8 cellular contexts compared by ENCODE assay signal in genomic region chr16:28821874-28822519, GRCh38. TPM values are rescaled to one million over a fixed set of nuclear protein-coding genes. Genes with fewer than 3 reads are reported as not detected.
DNase-seq lines count a peak whose midpoint lies in the region; ATAC-seq and TF ChIP-seq lines count a peak whose summit lies in the region.

No MANE protein-coding gene starts in this region.

- peaks cover 18% of the 10 kb centered on the region for H3K36me3 Mint-ChIP-seq in T-cell

- CTCF ChIA-PET in T-cell (lab: Charles Lee): interaction anchor here in 1 of 2 donors (0.6 to 1.0 kb wide), 6 partner anchors 24 to 1042 kb away, joined by 3 to 7 read pairs (median 4); partner anchors contain the start of genes CLN3, SH2B1 and TUFM

- no peak for ATAC-seq in T-cell (replicated peaks in 1 of 4)
- ATAC-seq in foreskin keratinocyte: no peak
- ATAC-seq in GM18498 (IDR thresholded peaks at IDR 0.05; ENCODE audit: unreplicated experiment): no peak

- H3K27me3 Mint-ChIP-seq in T-cell: no peaks in the 10 kb centered on the region

- H3K4me1 Mint-ChIP-seq in T-cell: peaks cover 36 to 44% (median 37%) of the 10 kb centered on the region in 3 donors

- H3K9me3 ChIP-seq in skeletal muscle tissue (ENCODE audit: control insufficient read depth in 3 of 3, low read length in 3 of 3): no peaks in the 10 kb centered on the region

- peaks cover 11 to 16% (median 12%) of the 10 kb centered on the region in 3 donors for H3K36me3 ChIP-seq in skeletal muscle tissue (ENCODE audit: control insufficient read depth in 3 of 3, insufficient read depth in 3 of 3, low read length in 3 of 3)

- peak overlapping the region; percentile 69 to 96 (median 81) for H3K4me3 Mint-ChIP-seq in T-cell

- peak overlapping the region; percentile 84 to 86 for H3K27ac Mint-ChIP-seq in T-cell

- POLR2A ChIA-PET in T-cell (lab: Charles Lee): interaction anchor here (0.5 to 0.7 kb wide), 2 partner anchors 25 to 43 kb away, joined by 3 read pairs; no protein-coding TSS in a partner anchor

- H3K4me1 ChIP-seq in foreskin keratinocyte (no peaks in the 10 kb centered on the region), skeletal muscle tissue (ENCODE audit: control insufficient read depth in 3 of 3, insufficient read depth in 3 of 3, low read length in 3 of 3) (peaks cover 23 to 36% (median 25%) of the 10 kb centered on the region in 3 donors)

- H3K27ac ChIP-seq in foreskin keratinocyte: peak overlapping the region; percentile 89
- peak overlapping the region; percentile 99 for H3K27ac ChIP-seq in skeletal muscle tissue (ENCODE audit: low read depth, low read length)

- no peak for TF ChIP-seq CTCF in foreskin keratinocyte (conservative IDR thresholded peaks at IDR 0.05)

- no peaks in the 10 kb centered on the region for H3K27me3 ChIP-seq in foreskin keratinocyte
- no peaks in the 10 kb centered on the region for H3K27me3 ChIP-seq in skeletal muscle tissue (ENCODE audit: control insufficient read depth in 3 of 3, insufficient read depth in 3 of 3, low read length in 3 of 3)

- peak overlapping the region; percentile 90 to 97 (median 95) for H3K4me3 ChIP-seq in skeletal muscle tissue (ENCODE audit: low read length in 3 of 3)

- DNase-seq in DMS53 (lab: John Stamatoyannopoulos, UW) (peak; percentile 19), DMS53 treated with DMSO at 0.1 percent for 48 hours (lab: John Stamatoyannopoulos, UW; ENCODE audit: unreplicated experiment) (no peak), T-cell (no peak), foreskin keratinocyte (no peak), SHP77 (lab: John Stamatoyannopoulos, UW) (no peak)
- no peak for DNase-seq in activated CD4-positive, alpha-beta T cell treated with anti-CD3 and anti-CD28 coated beads for 1 hour

- peak overlapping the region; percentile 88 to 97 (median 90) for H3K9ac ChIP-seq in skeletal muscle tissue (ENCODE audit: low read depth in 1 of 3, low read length in 3 of 3)

- H3K9me3 Mint-ChIP-seq in T-cell: no peaks in the 10 kb centered on the region

RNA-seq across cellular contexts. Expression of gene ATXN2L, which starts 0.8 kb away (rescaled TPM):
- 100 to 1,000 TPM; 273 to 345 (median 281) TPM for total RNA-seq in T-cell
- total RNA-seq in foreskin keratinocyte: 75.8 and 76.9 TPM in 2 replicates
- polyA plus RNA-seq in foreskin keratinocyte: 88.2 and 100 TPM in 2 replicates
- total RNA-seq in skeletal muscle tissue: 9.9 TPM

RNA-seq across cellular contexts. Expression of gene TUFM, which starts 24.2 kb away (rescaled TPM):
- 100 to 1,000 TPM in 4 of 5 donors, 10 to 100 TPM in 1; 90.2 to 131 (median 105) TPM for total RNA-seq in T-cell
- total RNA-seq in foreskin keratinocyte: 169 and 192 TPM in 2 replicates
- polyA plus RNA-seq in foreskin keratinocyte: 325 and 344 TPM in 2 replicates
- 67.8 TPM for total RNA-seq in skeletal muscle tissue

RNA-seq across cellular contexts. Expression of gene SH2B1, which starts 41.6 kb away (rescaled TPM):
- 100 to 1,000 TPM in 3 of 5 donors, 10 to 100 TPM in 2; 90.5 to 127 (median 120) TPM for total RNA-seq in T-cell
- total RNA-seq in foreskin keratinocyte: 21.4 and 22.2 TPM in 2 replicates
- 21.7 and 24.1 TPM in 2 replicates for polyA plus RNA-seq in foreskin keratinocyte
- 6.8 TPM for total RNA-seq in skeletal muscle tissue

RNA-seq across cellular contexts. Expression of gene ATP2A1, which starts 56.3 kb away (rescaled TPM):
- total RNA-seq in T-cell (1 to 10 TPM in 2 of 5 donors, under 1 TPM in 3; 0.82 to 1.6 (median 0.95) TPM), foreskin keratinocyte (0.21 and 0.24 TPM in 2 replicates), skeletal muscle tissue (502 TPM)
- 0.27 and 0.57 TPM in 2 replicates for polyA plus RNA-seq in foreskin keratinocyte
